Comparison of ENCODE assay signal across 33 cellular contexts in the genomic region with DNA sequence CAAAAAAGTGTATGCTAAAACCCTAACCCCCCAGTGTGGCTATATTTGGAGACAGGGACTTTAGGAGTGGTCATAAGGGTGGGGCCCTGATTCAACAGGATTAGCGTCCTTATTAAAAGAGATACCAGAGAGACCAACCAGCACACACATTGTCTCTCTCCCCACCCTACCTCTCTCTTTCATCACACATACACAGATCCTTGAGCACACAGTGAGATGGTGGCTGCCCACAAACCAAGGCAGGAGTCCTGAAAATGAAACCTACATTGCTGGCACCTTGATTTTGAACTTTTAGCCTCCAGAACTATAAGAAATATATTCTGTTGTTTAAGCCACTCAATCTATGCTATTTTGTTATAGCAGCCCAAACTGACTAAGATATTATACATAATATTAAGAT.
"Had no signal": no experiment of that assay in that cellular context is flagged by ENCODE, and none has a peak within 500 bp of the region (broad histone marks: within the 10 kb centered on the region; RNA-seq: fewer than 3 reads in every experiment).

No MANE protein-coding gene starts in this region.

- DNase-seq: Karpas-422, Kasumi-1, MG63, MV-4-11, NCI-H1048, NCI-H1092, NCI-H1092 treated with DMSO at 0.1 percent for 48 hours, NCI-H1105, NCI-H1105 treated with DMSO at 0.1 percent for 48 hours, NCI-H1417, NCI-H1417 treated with DMSO at 0.1 percent for 48 hours, NCI-H1436, NCI-H1436 treated with DMSO at 0.1 percent for 48 hours, NCI-H146, NCI-H1694, NCI-H1694 treated with DMSO at 0.1 percent for 48 hours, NCI-H187, NCI-H187 treated with DMSO at 0.1 percent for 48 hours, NCI-H1930, NCI-H2029, NCI-H2029 treated with DMSO at 0.1 percent for 48 hours, NCI-H2081, NCI-H2081 treated with DMSO at 0.1 percent for 48 hours, NCI-H2107, NCI-H2171, NCI-H2171 treated with DMSO at 0.1 percent for 48 hours, NCI-H2227 treated with DMSO at 0.1 percent for 48 hours, NCI-H226, NCI-H345, NCI-H446, NCI-H446 treated with DMSO at 0.1 percent for 48 hours, NCI-H510A, NCI-H510A treated with DMSO at 0.1 percent for 48 hours had no signal

- H3K4me3 ChIP-seq: MG63 had no signal

- H3K27me3 ChIP-seq: MG63 had no signal

- H3K9me3 ChIP-seq: MG63 had no signal

- H3K36me3 ChIP-seq: MG63 had no signal
